Comparison of ENCODE assay signal across 1 cellular context in the genomic region with DNA sequence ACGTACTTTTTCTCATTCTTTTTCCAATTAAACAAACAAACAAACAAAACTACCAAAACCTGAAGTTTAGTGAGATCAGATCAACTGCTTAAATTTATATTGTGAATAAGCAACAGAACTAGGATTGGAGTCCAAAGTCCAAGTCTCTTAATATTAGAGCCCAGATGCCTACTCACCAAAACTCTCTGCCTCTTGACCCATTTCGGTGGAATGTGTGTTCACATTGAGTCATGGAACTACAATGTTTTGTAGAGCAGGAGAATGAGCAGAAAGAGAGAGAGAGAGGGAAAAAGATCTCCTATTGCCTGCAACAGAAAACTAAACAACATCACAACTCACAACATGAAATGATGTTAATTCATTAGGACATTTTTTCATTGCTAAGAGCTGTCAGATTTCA.
TF ChIP-seq lines count a peak whose summit lies in the region.

No MANE protein-coding gene starts in this region.

TF ChIP-seq in HepG2, 621 proteins besides CTCF, POLR2A, EP300 and RAD21 (continued from another document):
- TF ChIP-seq, protein P1, sequence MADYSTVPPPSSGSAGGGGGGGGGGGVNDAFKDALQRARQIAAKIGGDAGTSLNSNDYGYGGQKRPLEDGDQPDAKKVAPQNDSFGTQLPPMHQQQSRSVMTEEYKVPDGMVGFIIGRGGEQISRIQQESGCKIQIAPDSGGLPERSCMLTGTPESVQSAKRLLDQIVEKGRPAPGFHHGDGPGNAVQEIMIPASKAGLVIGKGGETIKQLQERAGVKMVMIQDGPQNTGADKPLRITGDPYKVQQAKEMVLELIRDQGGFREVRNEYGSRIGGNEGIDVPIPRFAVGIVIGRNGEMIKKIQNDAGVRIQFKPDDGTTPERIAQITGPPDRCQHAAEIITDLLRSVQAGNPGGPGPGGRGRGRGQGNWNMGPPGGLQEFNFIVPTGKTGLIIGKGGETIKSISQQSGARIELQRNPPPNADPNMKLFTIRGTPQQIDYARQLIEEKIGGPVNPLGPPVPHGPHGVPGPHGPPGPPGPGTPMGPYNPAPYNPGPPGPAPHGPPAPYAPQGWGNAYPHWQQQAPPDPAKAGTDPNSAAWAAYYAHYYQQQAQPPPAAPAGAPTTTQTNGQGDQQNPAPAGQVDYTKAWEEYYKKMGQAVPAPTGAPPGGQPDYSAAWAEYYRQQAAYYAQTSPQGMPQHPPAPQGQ (CRISPR knock-in tag; IDR thresholded peaks at IDR 0.05; ENCODE audit: borderline replicate concordance): no peak
- TF ChIP-seq, protein P2, sequence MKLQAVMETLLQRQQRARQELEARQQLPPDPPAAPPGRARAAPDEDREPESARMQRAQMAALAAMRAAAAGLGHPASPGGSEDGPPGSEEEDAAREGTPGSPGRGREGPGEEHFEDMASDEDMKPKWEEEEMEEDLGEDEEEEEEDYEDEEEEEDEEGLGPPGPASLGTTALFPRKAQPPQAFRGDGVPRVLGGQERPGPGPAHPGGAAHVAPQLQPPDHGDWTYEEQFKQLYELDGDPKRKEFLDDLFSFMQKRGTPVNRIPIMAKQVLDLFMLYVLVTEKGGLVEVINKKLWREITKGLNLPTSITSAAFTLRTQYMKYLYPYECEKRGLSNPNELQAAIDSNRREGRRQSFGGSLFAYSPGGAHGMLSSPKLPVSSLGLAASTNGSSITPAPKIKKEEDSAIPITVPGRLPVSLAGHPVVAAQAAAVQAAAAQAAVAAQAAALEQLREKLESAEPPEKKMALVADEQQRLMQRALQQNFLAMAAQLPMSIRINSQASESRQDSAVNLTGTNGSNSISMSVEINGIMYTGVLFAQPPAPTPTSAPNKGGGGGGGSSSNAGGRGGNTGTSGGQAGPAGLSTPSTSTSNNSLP (IDR thresholded peaks at IDR 0.05; ENCODE audit: low read depth, low read length): no peak
- TF ChIP-seq, protein P3, sequence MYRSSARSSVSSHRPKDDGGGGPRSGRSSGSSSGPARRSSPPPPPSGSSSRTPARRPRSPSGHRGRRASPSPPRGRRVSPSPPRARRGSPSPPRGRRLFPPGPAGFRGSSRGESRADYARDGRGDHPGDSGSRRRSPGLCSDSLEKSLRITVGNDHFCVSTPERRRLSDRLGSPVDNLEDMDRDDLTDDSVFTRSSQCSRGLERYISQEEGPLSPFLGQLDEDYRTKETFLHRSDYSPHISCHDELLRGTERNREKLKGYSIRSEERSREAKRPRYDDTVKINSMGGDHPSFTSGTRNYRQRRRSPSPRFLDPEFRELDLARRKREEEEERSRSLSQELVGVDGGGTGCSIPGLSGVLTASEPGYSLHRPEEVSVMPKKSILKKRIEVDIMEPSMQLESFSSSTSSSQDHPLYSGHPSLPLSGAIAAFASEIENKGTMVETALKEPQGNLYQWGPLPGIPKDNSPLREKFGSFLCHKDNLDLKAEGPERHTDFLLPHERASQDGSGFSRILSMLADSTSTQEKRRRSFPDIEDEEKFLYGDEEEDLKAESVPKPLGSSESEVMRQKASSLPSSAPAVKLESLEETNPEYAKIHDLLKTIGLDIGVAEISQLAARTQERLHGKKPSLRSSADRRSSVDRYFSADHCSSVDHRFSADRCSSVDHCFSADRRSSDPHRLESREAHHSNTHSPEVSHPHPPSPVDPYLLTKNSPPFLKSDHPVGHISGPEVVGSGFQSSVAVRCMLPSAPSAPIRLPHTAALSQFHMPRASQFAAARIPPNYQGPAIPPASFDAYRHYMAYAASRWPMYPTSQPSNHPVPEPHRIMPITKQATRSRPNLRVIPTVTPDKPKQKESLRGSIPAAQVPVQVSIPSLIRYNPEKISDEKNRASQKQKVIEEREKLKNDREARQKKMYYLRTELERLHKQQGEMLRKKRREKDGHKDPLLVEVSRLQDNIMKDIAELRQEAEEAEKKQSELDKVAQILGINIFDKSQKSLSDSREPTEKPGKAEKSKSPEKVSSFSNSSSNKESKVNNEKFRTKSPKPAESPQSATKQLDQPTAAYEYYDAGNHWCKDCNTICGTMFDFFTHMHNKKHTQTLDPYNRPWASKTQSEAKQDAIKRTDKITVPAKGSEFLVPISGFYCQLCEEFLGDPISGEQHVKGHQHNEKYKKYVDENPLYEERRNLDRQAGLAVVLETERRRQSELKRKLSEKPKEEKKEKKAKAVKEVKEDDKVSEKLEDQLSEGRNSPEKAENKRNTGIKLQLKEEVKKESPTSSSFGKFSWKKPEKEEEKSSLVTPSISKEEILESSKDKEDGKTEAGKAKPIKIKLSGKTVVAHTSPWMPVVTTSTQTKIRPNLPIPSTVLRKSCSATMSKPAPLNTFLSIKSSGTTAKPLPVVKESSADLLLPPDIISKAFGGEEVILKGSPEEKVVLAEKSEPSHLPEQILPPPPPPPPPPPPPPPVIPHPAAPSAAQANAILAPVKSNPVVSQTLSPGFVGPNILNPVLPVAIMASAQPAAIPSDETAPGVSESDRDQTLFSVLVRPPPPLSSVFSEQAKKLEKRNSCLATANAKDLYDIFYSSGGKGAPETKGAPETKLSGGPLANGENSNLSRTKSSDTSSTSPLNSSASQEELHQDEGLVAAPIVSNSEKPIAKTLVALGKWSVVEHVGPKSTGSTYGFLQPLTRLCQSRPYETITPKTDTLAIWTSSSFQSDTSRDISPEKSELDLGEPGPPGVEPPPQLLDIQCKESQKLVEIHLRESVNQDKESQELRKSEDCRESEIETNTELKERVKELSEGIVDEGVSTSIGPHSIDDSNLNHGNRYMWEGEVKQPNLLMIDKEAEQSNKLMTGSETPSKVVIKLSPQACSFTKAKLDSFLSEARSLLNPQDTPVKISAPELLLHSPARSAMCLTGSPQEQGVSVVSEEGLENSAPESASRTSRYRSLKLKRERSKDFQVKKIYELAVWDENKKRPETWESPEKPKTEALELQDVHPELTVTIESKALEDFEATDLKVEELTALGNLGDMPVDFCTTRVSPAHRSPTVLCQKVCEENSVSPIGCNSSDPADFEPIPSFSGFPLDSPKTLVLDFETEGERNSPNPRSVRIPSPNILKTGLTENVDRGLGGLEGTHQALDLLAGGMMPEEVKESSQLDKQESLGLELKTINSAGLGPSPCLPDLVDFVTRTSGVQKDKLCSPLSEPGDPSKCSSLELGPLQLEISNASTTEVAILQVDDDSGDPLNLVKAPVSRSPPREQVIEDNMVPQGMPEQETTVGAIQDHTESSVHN (CRISPR knock-in tag; IDR thresholded peaks at IDR 0.05): no peak
- TF ChIP-seq ZNF34 (CRISPR knock-in tag; IDR thresholded peaks at IDR 0.05; ENCODE audit: borderline replicate concordance) (no peak), ARNT (IDR thresholded peaks at IDR 0.05) (no peak), ZKSCAN1 (IDR thresholded peaks at IDR 0.05; ENCODE audit: low read length) (no peak), ZFAT (CRISPR knock-in tag; conservative IDR thresholded peaks at IDR 0.05) (no peak), KLF13 (CRISPR knock-in tag; IDR thresholded peaks at IDR 0.05) (no peak), ZNF282 (IDR thresholded peaks at IDR 0.05; ENCODE audit: partially characterized antibody) (no peak), ZNF775 (CRISPR knock-in tag; IDR thresholded peaks at IDR 0.05; ENCODE audit: borderline replicate concordance) (no peak)
- TF ChIP-seq, protein P4, sequence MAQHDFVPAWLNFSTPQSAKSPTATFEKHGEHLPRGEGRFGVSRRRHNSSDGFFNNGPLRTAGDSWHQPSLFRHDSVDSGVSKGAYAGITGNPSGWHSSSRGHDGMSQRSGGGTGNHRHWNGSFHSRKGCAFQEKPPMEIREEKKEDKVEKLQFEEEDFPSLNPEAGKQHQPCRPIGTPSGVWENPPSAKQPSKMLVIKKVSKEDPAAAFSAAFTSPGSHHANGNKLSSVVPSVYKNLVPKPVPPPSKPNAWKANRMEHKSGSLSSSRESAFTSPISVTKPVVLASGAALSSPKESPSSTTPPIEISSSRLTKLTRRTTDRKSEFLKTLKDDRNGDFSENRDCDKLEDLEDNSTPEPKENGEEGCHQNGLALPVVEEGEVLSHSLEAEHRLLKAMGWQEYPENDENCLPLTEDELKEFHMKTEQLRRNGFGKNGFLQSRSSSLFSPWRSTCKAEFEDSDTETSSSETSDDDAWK (CRISPR knock-in tag; IDR thresholded peaks at IDR 0.05): no peak
- TF ChIP-seq, protein P5, sequence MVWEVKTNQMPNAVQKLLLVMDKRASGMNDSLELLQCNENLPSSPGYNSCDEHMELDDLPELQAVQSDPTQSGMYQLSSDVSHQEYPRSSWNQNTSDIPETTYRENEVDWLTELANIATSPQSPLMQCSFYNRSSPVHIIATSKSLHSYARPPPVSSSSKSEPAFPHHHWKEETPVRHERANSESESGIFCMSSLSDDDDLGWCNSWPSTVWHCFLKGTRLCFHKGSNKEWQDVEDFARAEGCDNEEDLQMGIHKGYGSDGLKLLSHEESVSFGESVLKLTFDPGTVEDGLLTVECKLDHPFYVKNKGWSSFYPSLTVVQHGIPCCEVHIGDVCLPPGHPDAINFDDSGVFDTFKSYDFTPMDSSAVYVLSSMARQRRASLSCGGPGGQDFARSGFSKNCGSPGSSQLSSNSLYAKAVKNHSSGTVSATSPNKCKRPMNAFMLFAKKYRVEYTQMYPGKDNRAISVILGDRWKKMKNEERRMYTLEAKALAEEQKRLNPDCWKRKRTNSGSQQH (CRISPR knock-in tag; IDR thresholded peaks at IDR 0.05; ENCODE audit: low read depth): no peak
- TF ChIP-seq, protein P6, sequence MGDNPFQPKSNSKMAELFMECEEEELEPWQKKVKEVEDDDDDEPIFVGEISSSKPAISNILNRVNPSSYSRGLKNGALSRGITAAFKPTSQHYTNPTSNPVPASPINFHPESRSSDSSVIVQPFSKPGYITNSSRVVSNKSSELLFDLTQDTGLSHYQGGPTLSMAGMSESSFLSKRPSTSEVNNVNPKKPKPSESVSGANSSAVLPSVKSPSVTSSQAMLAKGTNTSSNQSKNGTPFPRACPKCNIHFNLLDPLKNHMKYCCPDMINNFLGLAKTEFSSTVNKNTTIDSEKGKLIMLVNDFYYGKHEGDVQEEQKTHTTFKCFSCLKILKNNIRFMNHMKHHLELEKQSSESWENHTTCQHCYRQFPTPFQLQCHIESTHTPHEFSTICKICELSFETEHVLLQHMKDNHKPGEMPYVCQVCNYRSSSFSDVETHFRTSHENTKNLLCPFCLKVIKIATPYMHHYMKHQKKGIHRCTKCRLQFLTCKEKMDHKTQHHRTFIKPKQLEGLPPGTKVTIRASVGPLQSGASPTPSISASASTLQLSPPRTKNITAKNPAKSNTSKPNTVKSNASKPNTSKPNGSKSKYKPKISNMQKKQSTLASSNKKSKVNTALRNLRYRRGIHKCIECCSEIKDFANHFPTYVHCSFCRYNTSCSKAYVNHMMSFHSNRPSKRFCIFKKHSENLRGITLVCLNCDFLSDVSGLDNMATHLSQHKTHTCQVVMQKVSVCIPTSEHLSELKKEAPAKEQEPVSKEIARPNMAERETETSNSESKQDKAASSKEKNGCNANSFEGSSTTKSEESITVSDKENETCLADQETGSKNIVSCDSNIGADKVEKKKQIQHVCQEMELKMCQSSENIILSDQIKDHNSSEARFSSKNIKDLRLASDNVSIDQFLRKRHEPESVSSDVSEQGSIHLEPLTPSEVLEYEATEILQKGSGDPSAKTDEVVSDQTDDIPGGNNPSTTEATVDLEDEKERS (CRISPR knock-in tag; IDR thresholded peaks at IDR 0.05): no peak
